1 cellular context compared by ENCODE assay signal in the genomic region with DNA sequence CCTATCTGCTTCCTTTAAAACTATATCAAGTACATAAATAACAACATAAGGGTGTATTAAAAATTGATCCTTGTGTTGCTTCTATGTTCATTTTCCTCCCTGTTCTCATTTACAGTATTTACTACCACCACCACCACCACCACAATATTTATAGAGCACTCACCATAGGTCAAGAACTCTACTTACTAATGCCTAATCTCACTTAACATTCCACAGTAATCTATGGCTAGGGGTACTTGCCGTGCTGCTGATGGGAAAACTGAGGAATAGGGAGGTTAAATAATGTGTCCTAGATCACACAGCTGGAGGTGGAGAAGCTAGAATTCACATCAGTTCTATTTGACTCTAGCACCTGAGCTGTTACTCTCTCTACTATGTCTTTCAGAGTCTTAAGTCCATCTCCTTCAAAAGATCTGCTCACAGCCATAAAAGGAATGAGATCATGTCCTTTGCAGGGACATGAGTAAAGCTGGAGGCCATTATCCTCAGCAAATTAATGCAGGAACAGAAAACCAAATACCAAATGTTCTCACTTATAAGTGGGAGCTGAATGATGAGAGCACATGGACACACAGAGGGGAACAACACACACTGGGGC.
TF ChIP-seq lines count a peak whose summit lies in the region.

No MANE protein-coding gene starts in this region.

TF ChIP-seq in H1, 55 proteins besides CTCF, POLR2A, EP300 and RAD21 (continued from another document):
- no peak for TF ChIP-seq CEBPB (IDR thresholded peaks at IDR 0.05; ENCODE audit: low read depth, low read length)
- TF ChIP-seq SIX5 (IDR thresholded peaks at IDR 0.05; ENCODE audit: low read depth, low read length), result no peak
- no peak for TF ChIP-seq GTF2F1 (IDR thresholded peaks at IDR 0.05; ENCODE audit: borderline replicate concordance, low read depth, low read length)
- TF ChIP-seq MAFK (IDR thresholded peaks at IDR 0.05; ENCODE audit: low read depth, low read length), result no peak
- TF ChIP-seq TBP (IDR thresholded peaks at IDR 0.05; ENCODE audit: low read depth, low read length), result no peak
- no peak for TF ChIP-seq SIN3A (conservative IDR thresholded peaks at IDR 0.05 in 1 of 2, IDR thresholded peaks at IDR 0.05 in 1 of 2; ENCODE audit: low read depth in 1 of 2, low read length in 2 of 2)
- no peak for TF ChIP-seq CBX5 (IDR thresholded peaks at IDR 0.05; ENCODE audit: low read depth, low read length)
- no peak for TF ChIP-seq JUN (IDR thresholded peaks at IDR 0.05; ENCODE audit: low read depth, low read length)
- TF ChIP-seq CTBP2 (IDR thresholded peaks at IDR 0.05; ENCODE audit: borderline replicate concordance, insufficient read depth, insufficient read length, low read length), result no peak
